ENCODE assay signal across 1 cellular context in the genomic region with DNA sequence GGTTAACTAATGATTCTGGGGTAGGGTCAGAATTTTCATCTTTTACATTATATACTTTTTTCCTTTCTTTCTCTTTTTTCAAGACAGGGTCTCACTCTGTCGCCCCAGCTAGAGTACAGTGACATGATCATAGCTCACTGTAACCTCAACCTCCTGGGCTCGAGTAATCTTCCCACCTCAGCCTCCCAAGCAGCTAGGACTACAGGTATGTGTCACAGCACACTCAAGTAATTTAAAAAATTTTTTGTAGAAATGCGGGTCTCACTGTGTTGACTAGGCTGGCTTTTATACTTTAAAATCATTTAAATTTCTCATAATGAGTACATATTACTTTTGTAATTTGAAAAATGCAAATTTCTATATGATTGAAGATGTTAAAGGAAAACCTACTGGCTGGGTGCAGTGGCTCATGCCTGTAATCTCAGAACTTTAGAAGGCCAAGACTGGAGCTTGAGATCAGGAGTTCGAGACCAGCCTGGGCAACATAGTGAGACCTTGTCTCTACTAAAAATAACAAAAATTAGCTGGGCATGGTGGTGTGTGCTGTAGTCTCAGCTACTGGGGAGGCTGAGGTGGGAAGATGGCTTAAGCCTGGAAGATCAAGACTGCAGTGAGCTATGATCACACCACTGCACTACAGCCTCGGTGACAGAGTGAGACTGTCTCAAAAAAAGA.
TF ChIP-seq lines count a peak whose summit lies in the region.

No MANE protein-coding gene starts in this region.

TF ChIP-seq in GM12878, 131 proteins besides CTCF, POLR2A, EP300 and RAD21:
- TF ChIP-seq ZNF384 (IDR thresholded peaks at IDR 0.05; ENCODE audit: borderline replicate concordance, low read depth, low read length), result no peak
- TF ChIP-seq TBL1XR1 (IDR thresholded peaks at IDR 0.05; ENCODE audit: low read depth, low read length), result no peak
- TF ChIP-seq, protein P1, sequence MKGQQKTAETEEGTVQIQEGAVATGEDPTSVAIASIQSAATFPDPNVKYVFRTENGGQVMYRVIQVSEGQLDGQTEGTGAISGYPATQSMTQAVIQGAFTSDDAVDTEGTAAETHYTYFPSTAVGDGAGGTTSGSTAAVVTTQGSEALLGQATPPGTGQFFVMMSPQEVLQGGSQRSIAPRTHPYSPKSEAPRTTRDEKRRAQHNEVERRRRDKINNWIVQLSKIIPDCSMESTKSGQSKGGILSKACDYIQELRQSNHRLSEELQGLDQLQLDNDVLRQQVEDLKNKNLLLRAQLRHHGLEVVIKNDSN (IDR thresholded peaks at IDR 0.05; ENCODE audit: borderline replicate concordance, extremely low read length, insufficient read depth, low read depth, low read length), result no peak
- TF ChIP-seq CEBPB (IDR thresholded peaks at IDR 0.05; ENCODE audit: borderline replicate concordance in 1 of 2, low read depth in 2 of 2, low read length in 2 of 2), result no peak
- TF ChIP-seq, protein P2, sequence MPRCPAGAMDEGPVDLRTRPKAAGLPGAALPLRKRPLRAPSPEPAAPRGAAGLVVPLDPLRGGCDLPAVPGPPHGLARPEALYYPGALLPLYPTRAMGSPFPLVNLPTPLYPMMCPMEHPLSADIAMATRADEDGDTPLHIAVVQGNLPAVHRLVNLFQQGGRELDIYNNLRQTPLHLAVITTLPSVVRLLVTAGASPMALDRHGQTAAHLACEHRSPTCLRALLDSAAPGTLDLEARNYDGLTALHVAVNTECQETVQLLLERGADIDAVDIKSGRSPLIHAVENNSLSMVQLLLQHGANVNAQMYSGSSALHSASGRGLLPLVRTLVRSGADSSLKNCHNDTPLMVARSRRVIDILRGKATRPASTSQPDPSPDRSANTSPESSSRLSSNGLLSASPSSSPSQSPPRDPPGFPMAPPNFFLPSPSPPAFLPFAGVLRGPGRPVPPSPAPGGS (IDR thresholded peaks at IDR 0.05; ENCODE audit: borderline replicate concordance, insufficient read depth, low read depth, low read length, poor library complexity, severe bottlenecking), result no peak
- no peak for TF ChIP-seq SRF (IDR thresholded peaks at IDR 0.05; ENCODE audit: low read depth in 2 of 2, low read length in 2 of 2)
- TF ChIP-seq ZNF24 (IDR thresholded peaks at IDR 0.05), result no peak
- no peak for TF ChIP-seq SUPT20H (IDR thresholded peaks at IDR 0.05; ENCODE audit: borderline replicate concordance, control insufficient read depth, low read depth, low read length)
- no peak for TF ChIP-seq STAT1 (conservative IDR thresholded peaks at IDR 0.05)
TF ChIP-seq in GM12878: peak in this region for 0.
